In genomic region chr19:13103961-13104847, GRCh38 we compare ENCODE assay signal across 8 cellular contexts. TPM values are rescaled to one million over a fixed set of nuclear protein-coding genes. Genes with fewer than 3 reads are reported as not detected.
A peak's percentile ranks its signal among the peaks of the same experiment; 100 is the strongest.
DNase-seq lines count a peak whose midpoint lies in the region; ATAC-seq and TF ChIP-seq lines count a peak whose summit lies in the region.

No MANE protein-coding gene starts in this region.

- peak overlapping the region; percentile 83 for H3K27ac Mint-ChIP-seq in stimulated activated naive CD8-positive, alpha-beta T cell treated with anti-CD3 and anti-CD28 coated beads, Interleukin-15, Interleukin-2, amounts not matched to agents 100 ng/mL and 50 ng/mL, for 24 hours

- peaks cover 20% of the 10 kb centered on the region for H3K36me3 Mint-ChIP-seq in stimulated activated naive CD8-positive, alpha-beta T cell treated with anti-CD3 and anti-CD28 coated beads, Interleukin-15, Interleukin-2, amounts not matched to agents 100 ng/mL and 50 ng/mL, for 24 hours (ENCODE audit: low read depth)

- CTCF ChIA-PET in GM10248 (lab: Yijun Ruan, JAX) = interaction anchor here (0.9 to 4.2 kb wide), 20 partner anchors 10 to 342 kb away, joined by 3 to 26 read pairs (median 6); partner anchors contain the start of genes DAND5, FARSA, NACC1 and TRMT1

- H3K27me3 Mint-ChIP-seq in stimulated activated naive CD8-positive, alpha-beta T cell treated with anti-CD3 and anti-CD28 coated beads, Interleukin-15, Interleukin-2, amounts not matched to agents 100 ng/mL and 50 ng/mL, for 24 hours = peaks cover under 1% of the 10 kb centered on the region

- H3K9me3 Mint-ChIP-seq in stimulated activated naive CD8-positive, alpha-beta T cell treated with anti-CD3 and anti-CD28 coated beads, Interleukin-15, Interleukin-2, amounts not matched to agents 100 ng/mL and 50 ng/mL, for 24 hours = no peaks in the 10 kb centered on the region

- H3K4me3 Mint-ChIP-seq in stimulated activated naive CD8-positive, alpha-beta T cell treated with anti-CD3 and anti-CD28 coated beads, Interleukin-15, Interleukin-2, amounts not matched to agents 100 ng/mL and 50 ng/mL, for 24 hours = peak overlapping the region; percentile 82

- POLR2A ChIA-PET in GM10248 (lab: Yijun Ruan, JAX) = interaction anchor here (0.8 to 0.9 kb wide), 2 partner anchors 14 to 171 kb away, joined by 4 to 5 read pairs; partner anchors contain the start of genes FARSA and NACC1

- TF ChIP-seq CTCF in GM10248 (IDR thresholded peaks at IDR 0.05; ENCODE audit: control extremely low read depth, extremely low read depth, low read depth, missing control alignments) = peak; percentile 90

- DNase-seq in GM10248 (ENCODE audit: extremely low spot score) (peak; percentile 85), cerebellum (ENCODE audit: low spot score) (peak; percentile 55), medulla oblongata (ENCODE audit: extremely low spot score) (peak; percentile 70)
- peak; percentile 34 for DNase-seq in activated CD4-positive, CD25-positive, alpha-beta regulatory T cell treated with anti-CD3 and anti-CD28 coated beads, Interleukin-2, amount 50 U/mL, for 16 hours (ENCODE audit: low read depth, low spot score)

- peak; percentile 34 for ATAC-seq in HG03108 (IDR thresholded peaks at IDR 0.05; ENCODE audit: unreplicated experiment)
- ATAC-seq in GM19351 (IDR thresholded peaks at IDR 0.05; ENCODE audit: unreplicated experiment) = no peak
- no peak for ATAC-seq in HG03460 (IDR thresholded peaks at IDR 0.05; ENCODE audit: unreplicated experiment)

- peaks cover 49% of the 10 kb centered on the region for H3K4me1 Mint-ChIP-seq in stimulated activated naive CD8-positive, alpha-beta T cell treated with anti-CD3 and anti-CD28 coated beads, Interleukin-15, Interleukin-2, amounts not matched to agents 100 ng/mL and 50 ng/mL, for 24 hours (ENCODE audit: low read depth)

RNA-seq across cellular contexts. Expression of gene LYL1, which starts 1.5 kb away (rescaled TPM):
- total RNA-seq in cerebellum = 3.1 TPM

RNA-seq across cellular contexts. Expression of gene TRMT1, which starts 12.3 kb away (rescaled TPM):
- 14.1 TPM for total RNA-seq in cerebellum

RNA-seq across cellular contexts. Expression of gene NACC1, which starts 13.9 kb away (rescaled TPM):
- 10.5 TPM for total RNA-seq in cerebellum

RNA-seq across cellular contexts. Expression of gene STX10, which starts 46.0 kb away (rescaled TPM):
- 19.7 TPM for total RNA-seq in cerebellum

RNA-seq across cellular contexts. Expression of gene IER2, which starts 46.0 kb away (rescaled TPM):
- 10.3 TPM for total RNA-seq in cerebellum

Comparison
In these comparisons a context has a peak if more than half of its experiments do, and no peak if none do; other contexts are left out.
1. DNase-seq: peak in every context shown above with its lines; median percentile 85 in GM10248; 70 in medulla oblongata; 55 in cerebellum; 34 in activated CD4-positive, CD25-positive, alpha-beta regulatory T cell treated with anti-CD3 and anti-CD28 coated beads, Interleukin-2, amount 50 U/mL, for 16 hours.